Comparison of ENCODE assay signal across 26 cellular contexts in genomic region chr4:81137894-81138293, GRCh38.
"Had no signal": no experiment of that assay in that cellular context is flagged by ENCODE, and none has a peak within 500 bp of the region (broad histone marks: within the 10 kb centered on the region; RNA-seq: fewer than 3 reads in every experiment).

No MANE protein-coding gene starts in this region.

- H3K27me3 ChIP-seq: brain microvascular endothelial cell had no signal

- DNase-seq: activated B cell treated with CpG ODN at 0.5 μM for 24 hours; activated CD4-positive, alpha-beta T cell treated with anti-CD3 and anti-CD28 coated beads for 48 hours; activated CD4-positive, alpha-beta T cell treated with anti-CD3 and anti-CD28 coated beads, Interleukin-2, amount 50 U/mL, for 1 hour; activated CD4-positive, alpha-beta T cell treated with anti-CD3 and anti-CD28 coated beads, Interleukin-2, amount 50 U/mL, for 48 hours; activated CD8-positive, alpha-beta memory T cell treated with anti-CD3 and anti-CD28 coated beads for 24 hours; activated CD8-positive, alpha-beta T cell treated with anti-CD3 and anti-CD28 coated beads for 36 hours; activated effector memory CD4-positive, alpha-beta T cell treated with Interleukin-2 at 50 U/mL for 16 hours; activated gamma-delta T cell treated with Interleukin-2 at 50 U/mL for 16 hours; activated naive CD4-positive, alpha-beta T cell treated with anti-CD3 and anti-CD28 coated beads, Interleukin-2, amount 50 U/mL, for 16 hours; activated naive CD4-positive, alpha-beta T cell treated with Interleukin-2 at 50 U/mL for 16 hours; activated T-cell treated with anti-CD3 and anti-CD28 coated beads, Interleukin-2, amount 50 U/mL, for 4 hours; amniotic stem cell; anterior cingulate cortex; brain microvascular endothelial cell; effector memory CD4-positive, alpha-beta T cell; endodermal cell; head of caudate nucleus; T1000; WERI-Rb-1 had no signal

- H3K27ac Mint-ChIP-seq: activated B cell treated with CpG ODN at 0.5 μM for 24 hours; activated CD8-positive, alpha-beta T cell treated with anti-CD3 and anti-CD28 coated beads for 36 hours; activated naive CD8-positive, alpha-beta T cell; activated T-helper 17 cell treated with anti-CD3 and anti-CD28 coated beads, Interleukin-2, amount 50 U/mL, for 72 hours; endodermal cell; T-helper 1 cell treated with Interleukin-12 subunit alpha and Interleukin-12 subunit beta and Interleukin-4 antibody, amounts not matched to agents 30 μg/mL and 1 μg/mL, for 36 hours; T-helper 2 cell treated with Interferon-gamma antibody and Interleukin-4, amounts not matched to agents 5 μg/mL and 100 μg/mL, for 36 hours had no signal

- H3K36me3 ChIP-seq: brain microvascular endothelial cell, WERI-Rb-1 had no signal

- H3K4me3 Mint-ChIP-seq: activated B cell treated with CpG ODN at 0.5 μM for 24 hours; activated CD8-positive, alpha-beta T cell treated with anti-CD3 and anti-CD28 coated beads for 36 hours; activated naive CD8-positive, alpha-beta T cell; activated T-cell treated with anti-CD3 and anti-CD28 coated beads, Interleukin-2, amount 50 U/mL, for 4 hours; activated T-helper 17 cell treated with anti-CD3 and anti-CD28 coated beads, Interleukin-2, amount 50 U/mL, for 72 hours; central memory CD8-positive, alpha-beta T cell; endodermal cell; T-helper 1 cell treated with Interleukin-12 subunit alpha and Interleukin-12 subunit beta and Interleukin-4 antibody, amounts not matched to agents 30 μg/mL and 1 μg/mL, for 36 hours; T-helper 2 cell treated with Interferon-gamma antibody and Interleukin-4, amounts not matched to agents 5 μg/mL and 100 μg/mL, for 36 hours had no signal

- H3K4me1 Mint-ChIP-seq: activated B cell treated with CpG ODN at 0.5 μM for 24 hours; activated T-helper 17 cell treated with anti-CD3 and anti-CD28 coated beads, Interleukin-2, amount 50 U/mL, for 72 hours; central memory CD8-positive, alpha-beta T cell had no signal

- H3K27ac ChIP-seq: brain microvascular endothelial cell, WERI-Rb-1 had no signal

- H3K27me3 Mint-ChIP-seq: activated B cell treated with CpG ODN at 0.5 μM for 24 hours; activated CD8-positive, alpha-beta T cell treated with anti-CD3 and anti-CD28 coated beads for 36 hours; central memory CD8-positive, alpha-beta T cell had no signal

- ATAC-seq: activated CD4-positive, CD25-positive, alpha-beta regulatory T cell treated with anti-CD3 and anti-CD28 coated beads, Interleukin-2, amount 50 U/mL, for 24 hours; activated CD8-positive, alpha-beta T cell treated with anti-CD3 and anti-CD28 coated beads for 36 hours; activated T-cell treated with anti-CD3 and anti-CD28 coated beads, Interleukin-2, amount 50 U/mL, for 4 hours; activated T-helper 17 cell treated with anti-CD3 and anti-CD28 coated beads, Interleukin-2, amount 50 U/mL, for 72 hours; esophagus mucosa had no signal

- H3K9me3 Mint-ChIP-seq: activated B cell treated with CpG ODN at 0.5 μM for 24 hours; activated CD8-positive, alpha-beta T cell treated with anti-CD3 and anti-CD28 coated beads for 36 hours; activated T-cell treated with anti-CD3 and anti-CD28 coated beads, Interleukin-2, amount 50 U/mL, for 4 hours; activated T-helper 17 cell treated with anti-CD3 and anti-CD28 coated beads, Interleukin-2, amount 50 U/mL, for 72 hours; central memory CD8-positive, alpha-beta T cell; endodermal cell; T-helper 1 cell treated with Interleukin-12 subunit alpha and Interleukin-12 subunit beta and Interleukin-4 antibody, amounts not matched to agents 30 μg/mL and 1 μg/mL, for 36 hours; T-helper 2 cell treated with Interferon-gamma antibody and Interleukin-4, amounts not matched to agents 5 μg/mL and 100 μg/mL, for 36 hours had no signal
